In genomic region chr12:29867823-29868222, GRCh38 we compare ENCODE assay signal across 20 cellular contexts.
"Had no signal": no experiment of that assay in that cellular context is flagged by ENCODE, and none has a peak within 500 bp of the region (broad histone marks: within the 10 kb centered on the region; RNA-seq: fewer than 3 reads in every experiment).

No MANE protein-coding gene starts in this region.

- H3K27me3 ChIP-seq: heart left ventricle, right lobe of liver, suprapubic skin, thyroid gland had no signal

- H3K36me3 Mint-ChIP-seq: stimulated activated effector memory CD8-positive, alpha-beta T cell treated with anti-CD3 and anti-CD28 coated beads, Interleukin-12 subunit alpha, Interleukin-12 subunit beta, amount 100 ng/mL, for 72 hours had no signal

- DNase-seq: dorsolateral prefrontal cortex; effector CD8-positive, alpha-beta T cell; heart left ventricle; hippocampal formation; left colon; left ventricle myocardium superior; mesenchymal stem cell; midbrain; psoas muscle; retina; right lobe of liver; stimulated activated CD4-positive, alpha-beta T cell treated with anti-CD3 and anti-CD28 coated beads, Interleukin-4, amount 100 ng/mL, for 1 hour; stimulated activated CD8-positive, alpha-beta memory T cell treated with anti-CD3 and anti-CD28 coated beads, Interleukin-4, amount 100 ng/mL, for 48 hours; stimulated activated naive CD8-positive, alpha-beta T cell treated with anti-CD3 and anti-CD28 coated beads, Interleukin-15, Interleukin-2, amounts not matched to agents 100 U/mL and 50 U/mL, for 24 hours; thyroid gland had no signal

- H3K36me3 ChIP-seq: heart left ventricle, right lobe of liver, suprapubic skin, thyroid gland had no signal

- H3K27ac Mint-ChIP-seq: nephron; stimulated activated effector memory CD8-positive, alpha-beta T cell treated with anti-CD3 and anti-CD28 coated beads, Interleukin-12 subunit alpha, Interleukin-12 subunit beta, amount 100 ng/mL, for 72 hours; type B pancreatic cell had no signal

- H3K4me1 Mint-ChIP-seq: stimulated activated effector memory CD8-positive, alpha-beta T cell treated with anti-CD3 and anti-CD28 coated beads, Interleukin-12 subunit alpha, Interleukin-12 subunit beta, amount 100 ng/mL, for 72 hours had no signal

- H3K4me1 ChIP-seq: heart left ventricle, psoas muscle, right lobe of liver, suprapubic skin, thyroid gland had no signal

- H3K27ac ChIP-seq: dorsolateral prefrontal cortex, heart left ventricle, psoas muscle, right lobe of liver, suprapubic skin, thyroid gland had no signal

- H3K9me3 ChIP-seq: psoas muscle, right lobe of liver, suprapubic skin, thyroid gland had no signal

- H3K4me3 ChIP-seq: dorsolateral prefrontal cortex, heart left ventricle, lung, psoas muscle, right lobe of liver, suprapubic skin, thyroid gland had no signal

- H3K4me3 Mint-ChIP-seq: nephron; stimulated activated effector memory CD8-positive, alpha-beta T cell treated with anti-CD3 and anti-CD28 coated beads, Interleukin-12 subunit alpha, Interleukin-12 subunit beta, amount 100 ng/mL, for 72 hours; type B pancreatic cell had no signal
